ENCODE assay signal across 13 cellular contexts in the genomic region with DNA sequence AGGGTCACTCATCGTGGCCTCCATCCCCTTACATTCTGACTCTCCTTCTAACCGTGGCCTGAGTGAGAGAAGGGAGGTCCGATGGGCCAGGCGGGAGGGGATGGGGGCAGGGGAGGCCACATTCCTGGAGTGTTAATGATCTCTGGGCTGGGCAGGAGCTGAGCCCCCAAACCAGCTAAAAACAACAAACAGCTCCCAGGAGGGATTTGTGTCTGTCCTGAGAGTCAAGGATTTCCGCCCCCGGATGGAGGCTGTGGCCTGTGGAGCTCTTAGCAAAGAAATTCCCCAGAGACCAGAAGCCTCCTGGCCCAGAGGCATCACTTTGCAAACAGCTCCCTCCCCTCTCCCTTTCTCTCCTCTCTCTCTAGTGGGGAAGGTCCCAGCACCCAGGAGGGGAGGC. TPM values are rescaled to one million over a fixed set of nuclear protein-coding genes. Genes with fewer than 3 reads are reported as not detected.
DNase-seq lines count a peak whose midpoint lies in the region; ATAC-seq, FAIRE-seq and TF ChIP-seq lines count a peak whose summit lies in the region.
"Had no signal": no experiment of that assay in that cellular context is flagged by ENCODE, and none has a peak within 500 bp of the region (broad histone marks: within the 10 kb centered on the region; RNA-seq: fewer than 3 reads in every experiment).

No MANE protein-coding gene starts in this region.

- no peak overlapping the region for H3K4me3 ChIP-seq in BE2C (ENCODE audit: low read depth, low read length)
- no peak overlapping the region for H3K4me3 ChIP-seq in H1 (ENCODE audit: extremely low read depth in 1 of 4, insufficient read depth in 2 of 4, low read depth in 3 of 4, low read length in 4 of 4)
- H3K4me3 ChIP-seq in mesodermal cell (ENCODE audit: extremely low read depth, insufficient read depth, low read length, poor library complexity, severe bottlenecking), result no peak overlapping the region

- H4K5ac ChIP-seq in H1 (ENCODE audit: insufficient read length, low read depth, low read length), result no peak overlapping the region

- peak overlapping the region; percentile 93; the same call in 1 of the 2 replicates for H2BK20ac ChIP-seq in H1 (ENCODE audit: low read length)

- H4K20me1 ChIP-seq in H1 (replicated peaks in 1 of 2; ENCODE audit: control insufficient read depth in 1 of 2, insufficient read depth in 2 of 2, low read length in 2 of 2), result no peaks in the 10 kb centered on the region

- H3K9ac ChIP-seq in H1 (replicated peaks in 1 of 4; ENCODE audit: extremely low read depth in 1 of 4, low read depth in 3 of 4, low read length in 3 of 4), result no peak overlapping the region

- no peak for TF ChIP-seq POLR2A in H1 (IDR thresholded peaks at IDR 0.05; ENCODE audit: control extremely low read depth in 1 of 2, low read depth in 2 of 2, low read length in 2 of 2)

- H3K27ac ChIP-seq in H1 (ENCODE audit: low read depth, low read length) (no peak overlapping the region), mesodermal cell (ENCODE audit: low read depth, low read length, severe bottlenecking) (peak overlapping the region; percentile 37)

- H3K23ac ChIP-seq in H1 (ENCODE audit: insufficient read length), result no peak overlapping the region

- H2BK5ac ChIP-seq in H1 (ENCODE audit: low read depth, low read length), result peak overlapping the region; percentile 48; the same call in 1 of the 2 replicates

- no peak overlapping the region for H3K56ac ChIP-seq in H1 (replicated peaks; ENCODE audit: insufficient read length, low read depth, low read length)

- CTCF ChIA-PET in H1 (lab: Charles Lee; ENCODE audit: partially characterized antibody), result interaction anchor here (0.6 to 25.6 kb wide), 12 partner anchors 9 to 247 kb away, joined by 3 to 490 read pairs (median 4); partner anchors contain the start of gene SPR

- no peak overlapping the region for H3K4ac ChIP-seq in H1 (replicated peaks; ENCODE audit: insufficient read length, low read depth, low read length)

- in situ Hi-C loops in KBM-7 (cut with MboI; ENCODE audit: low pct_unique_long_range_greater_than_20kb, low sequenced_read_pairs), result no loop called here

- H3K27me3 ChIP-seq in BE2C (no peaks in the 10 kb centered on the region), H1 (replicated peaks in 1 of 4; ENCODE audit: control insufficient read depth in 3 of 4, extremely low read depth in 1 of 4, insufficient read depth in 3 of 4, low read length in 3 of 4) (peaks cover 0 to under 1% (median 0%) of the 10 kb centered on the region in 4 experiments; a peak in 2 of 7 replicates)

- no peak overlapping the region for H2BK120ac ChIP-seq in H1 (replicated peaks; ENCODE audit: low read depth, low read length)

- H3K9me3 ChIP-seq in BE2C (no peaks in the 10 kb centered on the region), H1 (ENCODE audit: insufficient read depth in 2 of 2, low read depth in 1 of 2, low read length in 1 of 2) (no peaks in the 10 kb centered on the region), mesodermal cell (ENCODE audit: control insufficient read depth, low read length) (no peaks in the 10 kb centered on the region)
- H3K9me3 ChIP-seq: Caco-2 had no signal

- FAIRE-seq in H1 (lab: Jason Lieb, UNC), result no peak

- H3K18ac ChIP-seq in H1 (ENCODE audit: extremely low read depth, low read length), result no peak overlapping the region; the same call in 1 of the 2 replicates

- TF ChIP-seq EP300 in H1 (IDR thresholded peaks at IDR 0.05; ENCODE audit: borderline replicate concordance in 1 of 2, low read depth in 2 of 2, low read length in 2 of 2), result no peak

- no peak for ATAC-seq in HG03280 (IDR thresholded peaks at IDR 0.05; ENCODE audit: unreplicated experiment)

- H3K4me1 ChIP-seq in BE2C (no peaks in the 10 kb centered on the region), H1 (replicated peaks in 1 of 4; ENCODE audit: control insufficient read depth in 3 of 4, insufficient read depth in 4 of 4, low read length in 3 of 4) (peaks cover 0 to 22% (median 15%) of the 10 kb centered on the region in 4 experiments; a peak in 6 of 7 replicates), mesodermal cell (ENCODE audit: control insufficient read depth, insufficient read depth, low read length, poor library complexity, severe bottlenecking) (peaks cover 38% of the 10 kb centered on the region)
- H3K4me1 ChIP-seq: Caco-2 had no signal

- peak; percentile 33 for DNase-seq in BE2C
- peak; percentile 70 for DNase-seq in LHCN-M2 (ENCODE audit: low read depth)
- no peak for DNase-seq in H1 (ENCODE audit: low read depth in 1 of 2, low spot score in 2 of 2)
- DNase-seq in RPMI8226, result no peak
- no peak for DNase-seq in KBM-7
- DNase-seq in SHP77 (lab: John Stamatoyannopoulos, UW), result no peak
- DNase-seq: activated naive CD4-positive, alpha-beta T cell treated with anti-CD3 and anti-CD28 coated beads, Interleukin-2, amount 10 ng/mL, durations not matched to agents 7 days and 5 days; Caco-2; Karpas-422; retina had no signal

- H2BK12ac ChIP-seq in H1 (ENCODE audit: low read depth, low read length), result 0 out of 2 replicates have a peak overlapping the region, but pooled peaks have one; percentile 60

- H3K79me1 ChIP-seq in H1 (ENCODE audit: low read depth, low read length), result no peaks in the 10 kb centered on the region

- WGBS in H1 (ENCODE audit: extremely low coverage in 1 of 2, insufficient coverage in 1 of 2, insufficient read length in 1 of 2, insufficient replicate concordance in 2 of 2, low coverage in 1 of 2, low lambda C conversion rate in 2 of 2, missing lambda C conversion rate in 1 of 2), 2 experiments, result 54% methylated on average over 6 of the region's 6 CpGs; no CpG with 5 or more reads in 1 of the 2 experiments
- WGBS in mesodermal cell (ENCODE audit: insufficient coverage in 2 of 2), 2 experiments, result 30 to 47% methylated on average over 2 of the region's 6 CpGs

- H3K4me2 ChIP-seq in H1 (ENCODE audit: insufficient read depth in 1 of 2, low read depth in 2 of 2, low read length in 2 of 2), result peak overlapping the region in 1 of 2 experiments; percentile 6; a peak in 1 of 4 replicates

- no peak overlapping the region for H4K91ac ChIP-seq in H1 (replicated peaks; ENCODE audit: insufficient read length, low read length)

- H2BK15ac ChIP-seq in H1 (ENCODE audit: low read length), result no peak overlapping the region

- POLR2A ChIA-PET in H1 (lab: Charles Lee; ENCODE audit: partially characterized antibody), result interaction anchor here (0.8 to 2.4 kb wide), 7 partner anchors 11 to 23 kb away, joined by 3 to 11 read pairs (median 4); partner anchors contain the start of gene EMX1

- no peak overlapping the region for H2AK5ac ChIP-seq in H1 (ENCODE audit: low read depth, low read length)

- TF ChIP-seq CTCF in BE2C (IDR thresholded peaks at IDR 0.05; ENCODE audit: low read depth, low read length) (no peak), H1 (IDR thresholded peaks at IDR 0.05; ENCODE audit: control extremely low read depth in 1 of 3, insufficient read depth in 1 of 3, low read depth in 1 of 3, low read length in 3 of 3) (no peak)

- H3K79me2 ChIP-seq in H1 (ENCODE audit: control insufficient read depth in 1 of 2, insufficient read depth in 2 of 2, low read length in 2 of 2), result no peaks in the 10 kb centered on the region

- no peak overlapping the region for H3K14ac ChIP-seq in H1 (ENCODE audit: insufficient read length)

- H4K8ac ChIP-seq in H1 (ENCODE audit: extremely low read depth, insufficient read depth, low read length), result no peak overlapping the region

- no peak overlapping the region for H2AFZ ChIP-seq in H1 (ENCODE audit: low read length)

- TF ChIP-seq RAD21 in H1 (IDR thresholded peaks at IDR 0.05 in 1 of 2, conservative IDR thresholded peaks at IDR 0.05 in 1 of 2; ENCODE audit: low read depth in 2 of 2, low read length in 2 of 2), result no peak

- H3K36me3 ChIP-seq in BE2C, result no peaks in the 10 kb centered on the region
- no peaks in the 10 kb centered on the region for H3K36me3 ChIP-seq in H1 (ENCODE audit: control insufficient read depth in 2 of 4, insufficient read depth in 4 of 4, low read length in 3 of 4)
- H3K36me3 ChIP-seq in mesodermal cell (ENCODE audit: control insufficient read depth, insufficient read depth, low read length), result no peaks in the 10 kb centered on the region

- H3K23me2 ChIP-seq in H1 (ENCODE audit: low read depth, low read length), result no peaks in the 10 kb centered on the region

TF ChIP-seq in H1, 55 proteins besides CTCF, POLR2A, EP300 and RAD21 (continues in another document):
- TF ChIP-seq EGR1 (IDR thresholded peaks at IDR 0.05; ENCODE audit: borderline replicate concordance, low read depth, low read length) (peak; percentile 47; the same call in 1 of the 2 replicates), SIRT6 (IDR thresholded peaks at IDR 0.05; ENCODE audit: low read length) (no peak), SIX5 (IDR thresholded peaks at IDR 0.05; ENCODE audit: low read depth, low read length) (no peak), CBX5 (IDR thresholded peaks at IDR 0.05; ENCODE audit: low read depth, low read length) (no peak)

RNA-seq across cellular contexts. Expression of gene EMX1, which starts 23.5 kb away (rescaled TPM):
- polyA plus RNA-seq in BE2C (2012; ENCODE audit: insufficient read depth, insufficient read length, low read depth), result not detected
- total RNA-seq in LHCN-M2 (2014; rRNA removed), result not detected in 2 replicates
- not detected for polyA plus RNA-seq in LHCN-M2 (2012)
- 4.8 and 4.9 TPM in 2 replicates for total RNA-seq in H1 (2021; fragmentation: NEBNext Ultra II Directional; extraction: Animal tissue kit (Norgen Biotek cat#: 25700))
- polyA plus RNA-seq in H1 (2011; rRNA removed), result 2.4 and 3.3 TPM in 2 replicates
- 2.8 TPM for polyA plus RNA-seq in H1 (2011; cell fraction: cytosol; rRNA removed)
- polyA plus RNA-seq in H1 (2011; cell fraction: nucleus; rRNA removed), result 3.5 TPM
- 2.2 to 3.8 TPM (median 3.0 TPM) in 4 replicates for polyA plus RNA-seq in H1 (2012, experiment 1 of 2)
- polyA plus RNA-seq in H1 (2012, experiment 2 of 2), result 1.8 TPM
- polyA plus RNA-seq in H1 (2013, experiment 1 of 2), result 3.2 TPM
- polyA plus RNA-seq in H1 (2013, experiment 2 of 2), result 3.2 TPM
- 1.1 and 2.1 TPM in 2 replicates for polyA minus RNA-seq in H1 (2011; rRNA and poly(A)+ RNA removed)
- polyA minus RNA-seq in H1 (2011; cell fraction: cytosol; rRNA and poly(A)+ RNA removed), result 3.4 TPM
- polyA minus RNA-seq in H1 (2011; cell fraction: nucleus; rRNA and poly(A)+ RNA removed), result 3.5 TPM
- polyA plus RNA-seq in mesodermal cell (2013, experiment 1 of 2), result 0.92 TPM
- polyA plus RNA-seq in mesodermal cell (2013, experiment 2 of 2), result 0.61 TPM
- total RNA-seq: chondrocyte had no signal

RNA-seq across cellular contexts. Expression of gene SPR, which starts 53.6 kb away (rescaled TPM):
- polyA plus RNA-seq in BE2C (2012; ENCODE audit: insufficient read depth, insufficient read length, low read depth), result 4.8 TPM
- 37.9 and 39.3 TPM in 2 replicates for total RNA-seq in LHCN-M2 (2014; rRNA removed)
- polyA plus RNA-seq in LHCN-M2 (2012), result 31.6 TPM
- 10.7 and 11.5 TPM in 2 replicates for total RNA-seq in H1 (2021; fragmentation: NEBNext Ultra II Directional; extraction: Animal tissue kit (Norgen Biotek cat#: 25700))
- polyA plus RNA-seq in H1 (2011; rRNA removed), result 4.2 and 4.5 TPM in 2 replicates
- 8.9 TPM for polyA plus RNA-seq in H1 (2011; cell fraction: cytosol; rRNA removed)
- polyA plus RNA-seq in H1 (2011; cell fraction: nucleus; rRNA removed), result 5.4 TPM
- 7.2 to 11.0 TPM (median 10.2 TPM) in 4 replicates for polyA plus RNA-seq in H1 (2012, experiment 1 of 2)
- polyA plus RNA-seq in H1 (2012, experiment 2 of 2), result 9.2 TPM
- polyA plus RNA-seq in H1 (2013, experiment 1 of 2), result 5.3 TPM
- polyA plus RNA-seq in H1 (2013, experiment 2 of 2), result 6.1 TPM
- 2.3 and 4.9 TPM in 2 replicates for polyA minus RNA-seq in H1 (2011; rRNA and poly(A)+ RNA removed)
- polyA minus RNA-seq in H1 (2011; cell fraction: cytosol; rRNA and poly(A)+ RNA removed), result 4.0 TPM
- 2.3 TPM for polyA minus RNA-seq in H1 (2011; cell fraction: nucleus; rRNA and poly(A)+ RNA removed)
- polyA plus RNA-seq in mesodermal cell (2013, experiment 1 of 2), result 11.0 TPM
- polyA plus RNA-seq in mesodermal cell (2013, experiment 2 of 2), result 9.8 TPM

Comparison
In these comparisons a context has a peak if more than half of its experiments do, and no peak if none do; other contexts are left out.
1. DNase-seq: peak in BE2C (single experiment) and LHCN-M2 (single experiment); none in H1 (0 of 2), RPMI8226 (single experiment), KBM-7 (single experiment) and SHP77 (0 of 2).